ENCODE assay signal across 1 cellular context in the genomic region with DNA sequence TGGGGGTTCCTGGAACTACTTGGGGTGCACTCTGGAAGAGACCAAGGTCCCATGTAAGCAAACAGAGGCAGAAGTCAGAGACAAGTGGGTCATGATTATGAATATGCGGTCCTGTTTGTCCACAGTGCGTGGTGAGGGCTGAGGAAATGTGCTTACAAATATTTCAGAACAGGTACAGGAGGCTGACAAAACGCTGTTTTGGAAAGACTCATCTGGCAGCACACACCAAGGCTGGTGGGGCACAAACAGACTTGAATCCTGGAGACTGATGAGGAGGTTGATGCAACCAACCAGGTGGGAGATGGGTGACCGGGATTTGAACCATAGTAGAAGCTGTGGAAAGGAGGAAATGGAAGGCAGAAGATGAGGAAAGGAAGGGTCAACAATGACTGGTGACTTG.
TF ChIP-seq lines count a peak whose summit lies in the region.

No MANE protein-coding gene starts in this region.

TF ChIP-seq in endothelial cell of umbilical vein, 7 proteins besides CTCF, POLR2A, EP300 and RAD21:
- TF ChIP-seq POLR2AphosphoS5 (IDR thresholded peaks at IDR 0.05; ENCODE audit: insufficient read depth, low read depth, low read length): no peak
- TF ChIP-seq EZH2 (IDR thresholded peaks at IDR 0.05; ENCODE audit: borderline replicate concordance, low read depth, low read length, severe bottlenecking): no peak
- TF ChIP-seq MYC (IDR thresholded peaks at IDR 0.05; ENCODE audit: low read depth, low read length): no peak
- no peak for TF ChIP-seq FOS (IDR thresholded peaks at IDR 0.05; ENCODE audit: borderline replicate concordance, insufficient read depth, low read length)
- TF ChIP-seq, protein P1, sequence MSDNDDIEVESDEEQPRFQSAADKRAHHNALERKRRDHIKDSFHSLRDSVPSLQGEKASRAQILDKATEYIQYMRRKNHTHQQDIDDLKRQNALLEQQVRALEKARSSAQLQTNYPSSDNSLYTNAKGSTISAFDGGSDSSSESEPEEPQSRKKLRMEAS (IDR thresholded peaks at IDR 0.05; ENCODE audit: insufficient read depth, insufficient read length): no peak
- TF ChIP-seq JUN (IDR thresholded peaks at IDR 0.05; ENCODE audit: borderline replicate concordance, insufficient read depth, insufficient read length, low read depth): no peak
- no peak for TF ChIP-seq GATA2 (IDR thresholded peaks at IDR 0.05; ENCODE audit: insufficient read depth, insufficient read length, low read depth, low read length)
TF ChIP-seq in endothelial cell of umbilical vein: peak in this region for 0.
